Comparison of ENCODE assay signal across 8 cellular contexts in the genomic region with DNA sequence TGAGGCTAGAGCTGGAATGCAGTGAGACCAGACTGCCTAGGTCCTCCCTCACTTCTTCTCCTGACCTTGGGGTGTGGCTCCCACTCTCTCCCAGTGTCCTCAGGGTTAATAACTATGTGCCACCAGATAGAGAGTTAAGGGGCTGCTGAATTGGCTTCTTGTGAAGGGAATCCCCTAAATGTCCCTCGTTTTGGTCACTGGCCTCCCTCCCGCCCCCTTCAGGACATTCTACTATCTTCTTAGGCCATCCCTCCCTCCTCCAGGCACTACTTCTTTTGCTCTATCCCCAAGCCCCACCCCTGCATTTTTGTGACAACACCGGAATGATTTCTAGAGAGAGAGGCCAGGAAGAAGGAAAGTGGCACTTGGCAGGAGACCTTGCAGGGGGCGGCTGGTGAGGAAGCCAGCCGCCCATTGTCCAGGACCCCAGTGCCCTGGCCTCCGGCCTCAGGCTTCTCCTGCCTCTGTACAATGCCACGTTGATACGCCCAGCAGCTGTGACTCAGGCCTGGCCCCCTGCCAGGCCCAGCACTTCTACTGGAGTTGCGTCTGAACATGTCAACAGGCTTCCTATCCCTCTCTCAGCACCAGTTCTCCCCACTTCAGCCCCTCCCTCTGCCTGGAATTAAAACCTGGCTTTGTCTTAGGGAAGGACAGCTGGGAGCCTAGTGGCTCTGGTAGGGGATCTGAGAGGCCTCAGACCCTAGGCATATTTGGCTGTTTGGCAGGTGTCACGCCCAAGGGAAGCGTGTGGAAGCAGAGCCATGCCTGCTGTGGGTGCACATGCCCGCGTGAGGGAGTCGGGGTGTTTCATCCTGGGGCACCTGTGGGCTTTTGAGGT. TPM values are rescaled to one million over a fixed set of nuclear protein-coding genes. Genes with fewer than 3 reads are reported as not detected.
A peak's percentile ranks its signal among the peaks of the same experiment; 100 is the strongest.
DNase-seq lines count a peak whose midpoint lies in the region; ATAC-seq and TF ChIP-seq lines count a peak whose summit lies in the region.

No MANE protein-coding gene starts in this region.

- BruUV-seq in Caco-2 (replicated peaks; lab: Mats Ljungman, UMichigan): no TSS peak

- H3K27me3 Mint-ChIP-seq in Caco-2 (ENCODE audit: insufficient read depth, unreplicated experiment): no peaks in the 10 kb centered on the region
- no peaks in the 10 kb centered on the region for H3K27me3 Mint-ChIP-seq in activated T-helper 17 cell treated with anti-CD3 and anti-CD28 coated beads, Interleukin-2, amount 50 U/mL, for 72 hours
- H3K27me3 Mint-ChIP-seq in naive thymus-derived CD4-positive, alpha-beta T cell: peaks cover under 1 to 29% (median 1%) of the 10 kb centered on the region in 5 donors

- POLR2A ChIA-PET in Caco-2 (lab: Charles Lee): interaction anchor here (0.5 kb wide), 1 partner anchor 110 kb away, joined by 4 read pairs; no protein-coding TSS in a partner anchor
- POLR2A ChIA-PET in naive thymus-derived CD4-positive, alpha-beta T cell (lab: Charles Lee): interaction anchor here (0.6 to 1.1 kb wide), 2 partner anchors 10 to 11 kb away, joined by 3 to 4 read pairs; no protein-coding TSS in a partner anchor

- CTCF ChIA-PET in Caco-2 (lab: Charles Lee): interaction anchor here (0.6 to 1.9 kb wide), 5 partner anchors 9 to 186 kb away, joined by 3 to 31 read pairs (median 4); partner anchors contain the start of genes LMNA and PMF1
- CTCF ChIA-PET in naive thymus-derived CD4-positive, alpha-beta T cell (lab: Charles Lee): interaction anchor here (13.5 kb wide), 1 partner anchor 28 kb away, joined by 340 read pairs; no protein-coding TSS in a partner anchor

- H3K4me1 Mint-ChIP-seq in Caco-2 (ENCODE audit: low read depth, unreplicated experiment): peaks cover 47% of the 10 kb centered on the region
- peaks cover 47% of the 10 kb centered on the region for H3K4me1 Mint-ChIP-seq in activated T-helper 17 cell treated with anti-CD3 and anti-CD28 coated beads, Interleukin-2, amount 50 U/mL, for 72 hours
- peaks cover 18 to 61% (median 48%) of the 10 kb centered on the region in 7 donors for H3K4me1 Mint-ChIP-seq in naive thymus-derived CD4-positive, alpha-beta T cell

- peaks cover 82% of the 10 kb centered on the region for H3K4me1 ChIP-seq in Caco-2
- peaks cover 37 to 43% of the 10 kb centered on the region in 2 donors for H3K4me1 ChIP-seq in naive thymus-derived CD4-positive, alpha-beta T cell (ENCODE audit: control insufficient read depth in 2 of 2, insufficient read depth in 2 of 2, low read length in 2 of 2)
- peaks cover 22 to 99% (median 92%) of the 10 kb centered on the region in 4 donors for H3K4me1 ChIP-seq in tibial artery

- H3K36me3 ChIP-seq in Caco-2 (ENCODE audit: control insufficient read depth, insufficient read depth, low read length) (peaks cover 4% of the 10 kb centered on the region), tibial artery (peaks cover 0 to 12% (median 0%) of the 10 kb centered on the region in 3 donors)
- no peaks in the 10 kb centered on the region for H3K36me3 ChIP-seq in naive thymus-derived CD4-positive, alpha-beta T cell (ENCODE audit: control insufficient read depth in 2 of 3, insufficient read depth in 3 of 3, low read length in 3 of 3)

- intact Hi-C loops in Caco-2 (cut with micrococcal nuclease; ENCODE audit: unreplicated experiment): loop anchor here (1.0 kb wide), 1 partner anchor 9 kb away; the partner anchor contains the start of gene LMNA
- intact Hi-C loops in naive thymus-derived CD4-positive, alpha-beta T cell (cut with micrococcal nuclease): loop anchor here (1.0 kb wide), 2 partner anchors 8 to 17 kb away; no protein-coding TSS in a partner anchor
- intact Hi-C loops in tibial artery (cut with DNase I; ENCODE audit: low total_unique reads): no loop called here

- H3K27me3 ChIP-seq in Caco-2 (replicated peaks; ENCODE audit: control insufficient read depth, insufficient read depth, low read length): no peaks in the 10 kb centered on the region
- H3K27me3 ChIP-seq in naive thymus-derived CD4-positive, alpha-beta T cell (ENCODE audit: control insufficient read depth in 2 of 2, insufficient read depth in 2 of 2, low read length in 2 of 2): no peaks in the 10 kb centered on the region
- no peaks in the 10 kb centered on the region for H3K27me3 ChIP-seq in tibial artery

- H3K9me3 Mint-ChIP-seq in Caco-2 (ENCODE audit: unreplicated experiment): no peaks in the 10 kb centered on the region
- H3K9me3 Mint-ChIP-seq in activated T-helper 17 cell treated with anti-CD3 and anti-CD28 coated beads, Interleukin-2, amount 50 U/mL, for 72 hours: no peaks in the 10 kb centered on the region
- H3K9me3 Mint-ChIP-seq in naive thymus-derived CD4-positive, alpha-beta T cell: no peaks in the 10 kb centered on the region

- no peaks in the 10 kb centered on the region for H3K9me3 ChIP-seq in Caco-2
- H3K9me3 ChIP-seq in naive thymus-derived CD4-positive, alpha-beta T cell (ENCODE audit: control insufficient read depth in 2 of 3, low read length in 3 of 3): no peaks in the 10 kb centered on the region
- H3K9me3 ChIP-seq in tibial artery: no peaks in the 10 kb centered on the region

- peaks cover 47% of the 10 kb centered on the region for H3K36me3 Mint-ChIP-seq in Caco-2 (ENCODE audit: insufficient read depth, unreplicated experiment)
- H3K36me3 Mint-ChIP-seq in activated T-helper 17 cell treated with anti-CD3 and anti-CD28 coated beads, Interleukin-2, amount 50 U/mL, for 72 hours (ENCODE audit: low read depth): peaks cover 92% of the 10 kb centered on the region
- H3K36me3 Mint-ChIP-seq in naive thymus-derived CD4-positive, alpha-beta T cell: no peaks in the 10 kb centered on the region

- DNase-seq in Caco-2: peak; percentile 73 to 75
- peak; percentile 88 to 91 for DNase-seq in Kasumi-1 (lab: John Stamatoyannopoulos, UW)
- peak; percentile 98 for DNase-seq in fibroblast of mammary gland (ENCODE audit: low read depth)
- peak in 7 of 9 donors; percentile 44 to 72 (median 49) for DNase-seq in naive thymus-derived CD4-positive, alpha-beta T cell
- peak; percentile 98 to 99 for DNase-seq in tibial artery
- no peak for DNase-seq in cerebellar nuclear complex (lab: John Stamatoyannopoulos, UW)

- H3K27ac Mint-ChIP-seq in Caco-2 (ENCODE audit: unreplicated experiment): peak overlapping the region; percentile 92
- peak overlapping the region; percentile 81 for H3K27ac Mint-ChIP-seq in activated T-helper 17 cell treated with anti-CD3 and anti-CD28 coated beads, Interleukin-2, amount 50 U/mL, for 72 hours
- H3K27ac Mint-ChIP-seq in naive thymus-derived CD4-positive, alpha-beta T cell: peak overlapping the region in 6 of 9 donors; percentile 43 to 88 (median 76)

- no peak overlapping the region for H3K27ac ChIP-seq in naive thymus-derived CD4-positive, alpha-beta T cell (ENCODE audit: low read depth, low read length)
- H3K27ac ChIP-seq in tibial artery: peak overlapping the region; percentile 92 to 99

- ATAC-seq in activated T-helper 17 cell treated with anti-CD3 and anti-CD28 coated beads, Interleukin-2, amount 50 U/mL, for 72 hours (replicated peaks): peak; percentile 34
- ATAC-seq in naive thymus-derived CD4-positive, alpha-beta T cell: peak; percentile 21

- TF ChIP-seq CTCF in Caco-2 (IDR thresholded peaks at IDR 0.05; ENCODE audit: insufficient read depth in 1 of 2, low read depth in 1 of 2, low read length in 1 of 2, severe bottlenecking in 1 of 2, unreplicated experiment in 1 of 2) (peak in 1 of 2 experiments; percentile 17), fibroblast of mammary gland (conservative IDR thresholded peaks at IDR 0.05; ENCODE audit: control insufficient read depth, insufficient read depth, low read depth, low read length) (peak; percentile 39), tibial artery (IDR thresholded peaks at IDR 0.05) (peak in 1 of 2 experiments; percentile 12)

- H3K4me3 ChIP-seq in Caco-2 (ENCODE audit: low read depth, low read length): no peak overlapping the region
- H3K4me3 ChIP-seq in fibroblast of mammary gland (ENCODE audit: control insufficient read depth, low read depth, low read length): peak overlapping the region; percentile 34
- no peak overlapping the region for H3K4me3 ChIP-seq in naive thymus-derived CD4-positive, alpha-beta T cell (ENCODE audit: low read length)
- H3K4me3 ChIP-seq in tibial artery: peak overlapping the region; percentile 78 to 100

- H3K4me3 Mint-ChIP-seq in Caco-2 (ENCODE audit: unreplicated experiment): peak overlapping the region; percentile 31
- H3K4me3 Mint-ChIP-seq in activated T-helper 17 cell treated with anti-CD3 and anti-CD28 coated beads, Interleukin-2, amount 50 U/mL, for 72 hours: peak overlapping the region; percentile 87
- H3K4me3 Mint-ChIP-seq in naive thymus-derived CD4-positive, alpha-beta T cell: peak overlapping the region in 3 of 10 donors; percentile 18 to 60 (median 59)

TF ChIP-seq in PFSK-1, 5 proteins besides CTCF, POLR2A, EP300 and RAD21 (continues in another document):
- peak; percentile 31; the same call in 1 of the 2 replicates for TF ChIP-seq TAF1 (IDR thresholded peaks at IDR 0.05; ENCODE audit: borderline replicate concordance, insufficient read depth, low read length)

RNA-seq across cellular contexts. Expression of gene LMNA, which starts 9.1 kb away (rescaled TPM):
- total RNA-seq in Caco-2 (2022): 112 and 113 TPM in 2 replicates
- polyA plus RNA-seq in PFSK-1 (2012; ENCODE audit: insufficient read length, low read depth): 392 TPM
- total RNA-seq in activated T-helper 17 cell treated with anti-CD3 and anti-CD28 coated beads, Interleukin-2, amount 50 U/mL, for 72 hours: 100 to 1,000 TPM; 150 to 338 TPM
- 100 to 1,000 TPM in 2 of 5 experiments, 10 to 100 TPM in 1, 1 to 10 TPM in 2; 5.5 to 470 (median 18.0) TPM for total RNA-seq in naive thymus-derived CD4-positive, alpha-beta T cell
- polyA plus RNA-seq in naive thymus-derived CD4-positive, alpha-beta T cell: under 1 TPM in 1 of 2 donors, not detected in 1; 0.20 TPM

RNA-seq across cellular contexts. Expression of gene SEMA4A, which starts 29.8 kb away (rescaled TPM):
- 0.52 and 1.3 TPM in 2 replicates for total RNA-seq in Caco-2 (2022)
- not detected for polyA plus RNA-seq in PFSK-1 (2012; ENCODE audit: insufficient read length, low read depth)
- 10 to 100 TPM in 1 of 2 donors, 1 to 10 TPM in 1; 1.8 to 17.6 TPM for total RNA-seq in activated T-helper 17 cell treated with anti-CD3 and anti-CD28 coated beads, Interleukin-2, amount 50 U/mL, for 72 hours
- 10 to 100 TPM in 1 of 5 experiments, 1 to 10 TPM in 4; 1.8 to 48.6 (median 3.8) TPM for total RNA-seq in naive thymus-derived CD4-positive, alpha-beta T cell
- under 1 TPM; 0.06 to 0.24 TPM for polyA plus RNA-seq in naive thymus-derived CD4-positive, alpha-beta T cell

RNA-seq across cellular contexts. Expression of gene MEX3A, which starts 41.3 kb away (rescaled TPM):
- total RNA-seq in Caco-2 (2022): 8.9 and 12.2 TPM in 2 replicates
- polyA plus RNA-seq in PFSK-1 (2012; ENCODE audit: insufficient read length, low read depth): 25.6 TPM
- under 1 TPM; 0.15 to 0.21 TPM for total RNA-seq in activated T-helper 17 cell treated with anti-CD3 and anti-CD28 coated beads, Interleukin-2, amount 50 U/mL, for 72 hours
- total RNA-seq in naive thymus-derived CD4-positive, alpha-beta T cell: under 1 TPM in 4 of 5 experiments, not detected in 1; 0.05 to 0.15 (median 0.13) TPM
- not detected for polyA plus RNA-seq in naive thymus-derived CD4-positive, alpha-beta T cell

Comparison
In these comparisons a context has a peak if more than half of its experiments do, and no peak if none do; other contexts are left out.
1. DNase-seq: peak in Caco-2 (2 of 2), Kasumi-1 (2 of 2), fibroblast of mammary gland (single experiment), naive thymus-derived CD4-positive, alpha-beta T cell (7 of 9) and tibial artery (2 of 2); none in cerebellar nuclear complex (0 of 2).
2. H3K4me3 ChIP-seq: peak in fibroblast of mammary gland (single experiment) and tibial artery (2 of 2); none in Caco-2 (single experiment) and naive thymus-derived CD4-positive, alpha-beta T cell (single experiment).
3. Peak in every context shown above with its lines, with median percentiles within 50 percentile points of each other: H3K27ac Mint-ChIP-seq.